16 cellular contexts compared by ENCODE assay signal in the genomic region with DNA sequence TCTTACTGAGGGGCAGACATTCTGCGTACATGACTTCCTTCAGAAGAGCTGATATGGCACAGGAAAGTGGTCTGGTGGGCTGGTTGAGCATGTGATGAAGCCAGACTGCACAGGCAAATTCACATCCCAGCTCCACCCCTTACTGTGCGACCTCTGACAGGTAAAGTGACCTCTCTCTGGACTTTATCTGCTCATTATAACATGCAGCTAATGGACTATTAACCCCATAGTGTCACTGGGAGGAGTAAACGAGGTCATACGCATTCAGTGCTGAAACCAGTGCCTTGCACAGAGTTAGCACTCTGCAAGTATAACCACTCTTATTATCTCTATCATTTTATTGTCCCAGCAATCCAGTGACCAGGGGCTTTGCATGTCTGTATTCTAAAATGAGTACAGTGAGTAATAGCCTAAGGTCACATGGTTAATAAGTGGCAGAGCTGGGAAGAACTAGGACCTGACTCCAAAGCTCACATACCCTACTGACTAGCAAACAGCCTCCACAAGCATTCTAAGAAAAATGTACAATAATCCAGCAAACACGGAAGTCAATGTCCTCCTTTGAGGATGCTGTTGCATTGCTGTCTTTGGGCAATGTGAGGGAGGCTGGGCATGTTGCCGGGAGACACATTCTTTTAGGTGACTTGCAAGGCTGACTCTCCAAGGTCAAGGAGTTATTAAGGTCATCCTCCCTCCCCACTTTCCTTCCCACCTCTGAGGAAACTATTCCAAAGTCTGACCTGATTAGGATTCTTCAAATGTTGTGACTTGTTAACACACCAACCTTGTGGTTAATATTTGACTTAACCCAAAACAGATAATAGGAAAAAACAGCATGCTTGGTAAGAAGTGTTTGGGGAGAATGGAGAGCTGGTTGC. TPM values are rescaled to one million over a fixed set of nuclear protein-coding genes. Genes with fewer than 3 reads are reported as not detected.
DNase-seq lines count a peak whose midpoint lies in the region; ATAC-seq and TF ChIP-seq lines count a peak whose summit lies in the region.
"Had no signal": no experiment of that assay in that cellular context is flagged by ENCODE, and none has a peak within 500 bp of the region (broad histone marks: within the 10 kb centered on the region; RNA-seq: fewer than 3 reads in every experiment).

No MANE protein-coding gene starts in this region.

- H3K79me2 ChIP-seq in PC-9 (ENCODE audit: low read depth), result no peaks in the 10 kb centered on the region

- no peaks in the 10 kb centered on the region for H3K9me2 ChIP-seq in PC-9 (ENCODE audit: insufficient read depth)

- no peaks in the 10 kb centered on the region for H3F3A ChIP-seq in PC-9 (ENCODE audit: insufficient read depth, low read depth)

- intact Hi-C loops in body of pancreas (cut with DNase I) (no loop called here), left cardiac atrium (cut with DNase I) (no loop called here), upper lobe of right lung (cut with DNase I) (no loop called here), PC-9 (cut with micrococcal nuclease; ENCODE audit: unreplicated experiment) (no loop called here)

- WGBS in body of pancreas, 2 donors, result 44 to 45% methylated on average over 6 of the region's 6 CpGs

- no peak overlapping the region for H3K4me3 ChIP-seq in body of pancreas
- no peak overlapping the region for H3K4me3 ChIP-seq in upper lobe of right lung
- no peak overlapping the region for H3K4me3 ChIP-seq in PC-9
- H3K4me3 ChIP-seq: BLaER1 treated with 17β-estradiol and CSF1 and Interleukin-3, amounts not matched to agents 10 nM and 100 nM; lower lobe of right lung; tibial artery had no signal

- H4K20me1 ChIP-seq in PC-9 (ENCODE audit: insufficient read depth), result no peaks in the 10 kb centered on the region
- H4K20me1 ChIP-seq: BLaER1 treated with 17β-estradiol and CSF1 and Interleukin-3, amounts not matched to agents 10 nM and 100 nM had no signal

- peak in 1 of 4 donors; percentile 26 for DNase-seq in body of pancreas
- no peak for DNase-seq in left cardiac atrium
- DNase-seq in mucosa of gallbladder (ENCODE audit: low spot score), result peak; percentile 47
- no peak for DNase-seq in upper lobe of right lung
- DNase-seq in PC-9, result no peak
- no peak for DNase-seq in middle frontal gyrus (ENCODE audit: extremely low spot score, low spot score)
- DNase-seq in activated CD8-positive, alpha-beta memory T cell treated with anti-CD3 and anti-CD28 coated beads, Interleukin-2, amount 50 U/mL, for 48 hours, result no peak
- DNase-seq: activated CD4-positive, alpha-beta T cell treated with anti-CD3 and anti-CD28 coated beads, Interleukin-2, amount 50 U/mL, for 48 hours; activated T-cell treated with anti-CD3 and anti-CD28 coated beads, Interleukin-2, amount 50 U/mL, for 24 hours; hypothalamus; IMR-90; lower lobe of right lung; stimulated activated CD4-positive, alpha-beta T cell treated with anti-CD3 and anti-CD28 coated beads, Interleukin-4, amount 100 ng/mL, for 4 hours; SW 1271; tibial artery had no signal

- H3K27ac ChIP-seq in body of pancreas, result peak overlapping the region in 3 of 4 donors; percentile 38 to 55 (median 42)
- no peak overlapping the region for H3K27ac ChIP-seq in upper lobe of right lung
- no peak overlapping the region for H3K27ac ChIP-seq in PC-9
- H3K27ac ChIP-seq: BLaER1 treated with 17β-estradiol and CSF1 and Interleukin-3, amounts not matched to agents 10 nM and 100 nM; lower lobe of right lung; tibial artery had no signal

- H3K4me2 ChIP-seq in PC-9, result no peak overlapping the region

- no peak overlapping the region for H2AFZ ChIP-seq in PC-9

- no peak for TF ChIP-seq POLR2A in body of pancreas (IDR thresholded peaks at IDR 0.05)

- H3K27me3 ChIP-seq in body of pancreas (no peaks in the 10 kb centered on the region), upper lobe of right lung (no peaks in the 10 kb centered on the region), PC-9 (ENCODE audit: insufficient read depth, low read depth) (no peaks in the 10 kb centered on the region)
- H3K27me3 ChIP-seq: BLaER1 treated with 17β-estradiol and CSF1 and Interleukin-3, amounts not matched to agents 10 nM and 100 nM; tibial artery had no signal

- POLR2A ChIA-PET in PC-9 (lab: Charles Lee; ENCODE audit: unreplicated experiment), result no interaction called here

- no TSS peak for BruUV-seq in PC-9 (replicated peaks; lab: Mats Ljungman, UMichigan)

- TF ChIP-seq CTCF in body of pancreas (IDR thresholded peaks at IDR 0.05) (no peak), upper lobe of right lung (IDR thresholded peaks at IDR 0.05) (no peak), PC-9 (conservative IDR thresholded peaks at IDR 0.05) (no peak)

- ATAC-seq in body of pancreas (peak; percentile 70), left cardiac atrium (peak; percentile 53 to 77), upper lobe of right lung (peak; percentile 51)

- H3K36me3 ChIP-seq in body of pancreas (replicated peaks in 1 of 2; ENCODE audit: insufficient read depth in 1 of 2, low read depth in 2 of 2) (no peaks in the 10 kb centered on the region), upper lobe of right lung (no peaks in the 10 kb centered on the region), PC-9 (ENCODE audit: low read depth) (no peaks in the 10 kb centered on the region)
- H3K36me3 ChIP-seq: lower lobe of right lung, tibial artery had no signal

- H3K9me3 ChIP-seq in body of pancreas (no peaks in the 10 kb centered on the region), upper lobe of right lung (no peaks in the 10 kb centered on the region), PC-9 (ENCODE audit: insufficient read depth, low read depth) (no peaks in the 10 kb centered on the region)
- H3K9me3 ChIP-seq: tibial artery had no signal

- CTCF ChIA-PET in PC-9 (lab: Charles Lee), result no interaction called here

- H3K4me1 ChIP-seq in body of pancreas (peaks cover 32% of the 10 kb centered on the region), upper lobe of right lung (peaks cover 7% of the 10 kb centered on the region), PC-9 (replicated peaks; ENCODE audit: insufficient read depth) (no peaks in the 10 kb centered on the region)

RNA-seq across cellular contexts. Expression of a gene that starts 19.0 kb away (rescaled TPM):
- 10 to 100 TPM in 1 of 2 donors, 1 to 10 TPM in 1; 8.6 to 17.6 TPM for total RNA-seq in body of pancreas
- 10 to 100 TPM; 73.1 to 76.0 TPM for total RNA-seq in left cardiac atrium
- total RNA-seq in mucosa of gallbladder, result 64.4 TPM
- 88.4 TPM for total RNA-seq in upper lobe of right lung
- total RNA-seq in PC-9 (2021), result 23.0 and 25.5 TPM in 2 replicates

Comparison
In these comparisons a context has a peak if more than half of its experiments do, and no peak if none do; other contexts are left out.
1. H3K27ac ChIP-seq: peak in body of pancreas (3 of 4); none in upper lobe of right lung (single experiment) and PC-9 (single experiment).
2. Peak in every context shown above with its lines, with median percentiles within 50 percentile points of each other: ATAC-seq.